ENCODE assay signal across 1 cellular context in the genomic region with DNA sequence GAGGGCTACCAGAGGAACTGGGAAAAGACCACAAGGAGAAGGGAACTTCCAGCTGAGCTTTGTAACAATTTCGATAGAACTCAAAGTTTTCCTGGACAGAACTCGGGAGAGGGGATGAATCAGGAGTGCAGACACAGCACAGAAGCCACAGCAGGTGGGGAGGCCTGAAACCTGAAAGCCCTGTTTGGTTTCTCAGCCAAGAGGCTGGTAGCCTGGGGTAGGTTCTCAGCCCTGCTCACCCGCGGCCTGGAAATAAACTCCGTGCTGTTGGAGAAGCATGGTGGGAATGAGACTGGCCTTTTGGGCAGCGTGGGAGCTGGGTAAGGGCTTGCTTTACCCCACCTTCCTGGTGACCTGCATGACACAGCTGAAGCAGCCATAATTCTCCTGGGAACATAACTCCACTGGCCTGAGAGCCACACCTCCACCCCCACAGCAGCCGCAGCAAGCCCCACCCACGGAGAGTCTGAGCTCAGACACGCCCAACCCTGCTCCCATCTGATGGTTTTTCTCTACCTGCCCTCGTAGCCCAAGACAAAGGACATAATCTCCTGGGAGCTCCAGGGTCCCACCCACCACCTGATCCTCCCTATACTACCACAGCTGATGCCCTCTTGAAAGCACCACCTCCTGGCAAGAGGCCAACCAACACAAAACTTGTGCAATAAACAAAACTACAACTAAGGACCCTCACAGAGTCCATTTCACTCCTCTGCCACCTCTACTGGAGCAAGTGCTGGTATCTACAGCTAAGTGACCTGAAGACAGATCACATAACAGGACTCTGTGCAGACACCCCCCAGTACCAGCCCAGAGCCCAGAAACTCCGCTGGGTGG.
TF ChIP-seq lines count a peak whose summit lies in the region.

No MANE protein-coding gene starts in this region.

TF ChIP-seq in GM23338, 12 proteins besides CTCF, POLR2A, EP300 and RAD21 (continued from another document):
- TF ChIP-seq, protein P1, sequence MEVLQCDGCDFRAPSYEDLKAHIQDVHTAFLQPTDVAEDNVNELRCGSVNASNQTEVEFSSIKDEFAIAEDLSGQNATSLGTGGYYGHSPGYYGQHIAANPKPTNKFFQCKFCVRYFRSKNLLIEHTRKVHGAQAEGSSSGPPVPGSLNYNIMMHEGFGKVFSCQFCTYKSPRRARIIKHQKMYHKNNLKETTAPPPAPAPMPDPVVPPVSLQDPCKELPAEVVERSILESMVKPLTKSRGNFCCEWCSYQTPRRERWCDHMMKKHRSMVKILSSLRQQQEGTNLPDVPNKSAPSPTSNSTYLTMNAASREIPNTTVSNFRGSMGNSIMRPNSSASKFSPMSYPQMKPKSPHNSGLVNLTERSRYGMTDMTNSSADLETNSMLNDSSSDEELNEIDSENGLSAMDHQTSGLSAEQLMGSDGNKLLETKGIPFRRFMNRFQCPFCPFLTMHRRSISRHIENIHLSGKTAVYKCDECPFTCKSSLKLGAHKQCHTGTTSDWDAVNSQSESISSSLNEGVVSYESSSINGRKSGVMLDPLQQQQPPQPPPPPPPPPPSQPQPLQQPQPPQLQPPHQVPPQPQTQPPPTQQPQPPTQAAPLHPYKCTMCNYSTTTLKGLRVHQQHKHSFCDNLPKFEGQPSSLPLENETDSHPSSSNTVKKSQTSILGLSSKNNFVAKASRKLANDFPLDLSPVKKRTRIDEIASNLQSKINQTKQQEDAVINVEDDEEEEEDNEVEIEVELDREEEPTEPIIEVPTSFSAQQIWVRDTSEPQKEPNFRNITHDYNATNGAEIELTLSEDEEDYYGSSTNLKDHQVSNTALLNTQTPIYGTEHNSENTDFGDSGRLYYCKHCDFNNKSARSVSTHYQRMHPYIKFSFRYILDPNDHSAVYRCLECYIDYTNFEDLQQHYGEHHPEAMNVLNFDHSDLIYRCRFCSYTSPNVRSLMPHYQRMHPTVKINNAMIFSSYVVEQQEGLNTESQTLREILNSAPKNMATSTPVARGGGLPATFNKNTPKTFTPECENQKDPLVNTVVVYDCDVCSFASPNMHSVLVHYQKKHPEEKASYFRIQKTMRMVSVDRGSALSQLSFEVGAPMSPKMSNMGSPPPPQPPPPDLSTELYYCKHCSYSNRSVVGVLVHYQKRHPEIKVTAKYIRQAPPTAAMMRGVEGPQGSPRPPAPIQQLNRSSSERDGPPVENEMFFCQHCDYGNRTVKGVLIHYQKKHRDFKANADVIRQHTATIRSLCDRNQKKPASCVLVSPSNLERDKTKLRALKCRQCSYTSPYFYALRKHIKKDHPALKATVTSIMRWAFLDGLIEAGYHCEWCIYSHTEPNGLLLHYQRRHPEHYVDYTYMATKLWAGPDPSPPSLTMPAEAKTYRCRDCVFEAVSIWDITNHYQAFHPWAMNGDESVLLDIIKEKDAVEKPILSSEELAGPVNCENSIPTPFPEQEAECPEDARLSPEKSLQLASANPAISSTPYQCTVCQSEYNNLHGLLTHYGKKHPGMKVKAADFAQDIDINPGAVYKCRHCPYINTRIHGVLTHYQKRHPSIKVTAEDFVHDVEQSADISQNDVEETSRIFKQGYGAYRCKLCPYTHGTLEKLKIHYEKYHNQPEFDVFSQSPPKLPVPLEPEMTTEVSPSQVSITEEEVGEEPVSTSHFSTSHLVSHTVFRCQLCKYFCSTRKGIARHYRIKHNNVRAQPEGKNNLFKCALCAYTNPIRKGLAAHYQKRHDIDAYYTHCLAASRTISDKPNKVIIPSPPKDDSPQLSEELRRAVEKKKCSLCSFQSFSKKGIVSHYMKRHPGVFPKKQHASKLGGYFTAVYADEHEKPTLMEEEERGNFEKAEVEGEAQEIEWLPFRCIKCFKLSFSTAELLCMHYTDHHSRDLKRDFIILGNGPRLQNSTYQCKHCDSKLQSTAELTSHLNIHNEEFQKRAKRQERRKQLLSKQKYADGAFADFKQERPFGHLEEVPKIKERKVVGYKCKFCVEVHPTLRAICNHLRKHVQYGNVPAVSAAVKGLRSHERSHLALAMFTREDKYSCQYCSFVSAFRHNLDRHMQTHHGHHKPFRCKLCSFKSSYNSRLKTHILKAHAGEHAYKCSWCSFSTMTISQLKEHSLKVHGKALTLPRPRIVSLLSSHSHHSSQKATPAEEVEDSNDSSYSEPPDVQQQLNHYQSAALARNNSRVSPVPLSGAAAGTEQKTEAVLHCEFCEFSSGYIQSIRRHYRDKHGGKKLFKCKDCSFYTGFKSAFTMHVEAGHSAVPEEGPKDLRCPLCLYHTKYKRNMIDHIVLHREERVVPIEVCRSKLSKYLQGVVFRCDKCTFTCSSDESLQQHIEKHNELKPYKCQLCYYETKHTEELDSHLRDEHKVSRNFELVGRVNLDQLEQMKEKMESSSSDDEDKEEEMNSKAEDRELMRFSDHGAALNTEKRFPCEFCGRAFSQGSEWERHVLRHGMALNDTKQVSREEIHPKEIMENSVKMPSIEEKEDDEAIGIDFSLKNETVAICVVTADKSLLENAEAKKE (CRISPR knock-in tag; IDR thresholded peaks at IDR 0.05): no peak
- no peak for TF ChIP-seq ZNF114 (CRISPR knock-in tag; IDR thresholded peaks at IDR 0.05)
